10 cellular contexts compared by ENCODE assay signal in genomic region chr11:72789493-72790131, GRCh38. TPM values are rescaled to one million over a fixed set of nuclear protein-coding genes. Genes with fewer than 3 reads are reported as not detected.
DNase-seq lines count a peak whose midpoint lies in the region; ATAC-seq and TF ChIP-seq lines count a peak whose summit lies in the region.
"Had no signal": no experiment of that assay in that cellular context is flagged by ENCODE, and none has a peak within 500 bp of the region (broad histone marks: within the 10 kb centered on the region; RNA-seq: fewer than 3 reads in every experiment).

No MANE protein-coding gene starts in this region.

- DNase-seq in AG08395 (ENCODE audit: low spot score) (peak; percentile 71), epidermal melanocyte (ENCODE audit: insufficient read length, low spot score) (peak; percentile 18), NCI-H1092 (lab: John Stamatoyannopoulos, UW) (no peak), NCI-H1105 (lab: John Stamatoyannopoulos, UW) (no peak)
- DNase-seq in activated CD8-positive, alpha-beta T cell treated with anti-CD3 and anti-CD28 coated beads for 36 hours: no peak
- DNase-seq: T-cell had no signal

- intact Hi-C loops in activated CD8-positive, alpha-beta T cell treated with anti-CD3 and anti-CD28 coated beads for 36 hours (cut with micrococcal nuclease): no loop called here

- no peak overlapping the region for H3K27ac Mint-ChIP-seq in activated CD8-positive, alpha-beta T cell treated with anti-CD3 and anti-CD28 coated beads for 36 hours
- H3K27ac Mint-ChIP-seq: T-cell had no signal

- no peak for ATAC-seq in GM19455 (IDR thresholded peaks at IDR 0.05; ENCODE audit: unreplicated experiment)
- ATAC-seq in activated CD8-positive, alpha-beta T cell treated with anti-CD3 and anti-CD28 coated beads for 36 hours: no peak
- ATAC-seq: T-cell had no signal

- 74 to 79% methylated on average over 6 to 8 of the region's 10 CpGs for WGBS in mesodermal cell (ENCODE audit: insufficient coverage in 2 of 2), 2 experiments

- H2AFZ ChIP-seq in Loucy (ENCODE audit: low read length): no peak overlapping the region

- H3K27me3 Mint-ChIP-seq in activated CD8-positive, alpha-beta T cell treated with anti-CD3 and anti-CD28 coated beads for 36 hours: no peaks in the 10 kb centered on the region
- H3K27me3 Mint-ChIP-seq: IgD-negative memory B cell, T-cell had no signal

- no peaks in the 10 kb centered on the region for H3K9me2 ChIP-seq in Loucy (replicated peaks; ENCODE audit: low read depth, low read length)

- no peak overlapping the region for H3K9ac ChIP-seq in Loucy (ENCODE audit: low read depth, low read length, poor library complexity, severe bottlenecking)

- H3K4me1 ChIP-seq in Loucy (ENCODE audit: insufficient read depth, low read length, poor library complexity, severe bottlenecking): peaks cover 40% of the 10 kb centered on the region
- H3K4me1 ChIP-seq in mesodermal cell (ENCODE audit: control insufficient read depth, insufficient read depth, low read length, poor library complexity, severe bottlenecking): peaks cover 8% of the 10 kb centered on the region

- peak overlapping the region; percentile 49 for H3K4me2 ChIP-seq in Loucy (ENCODE audit: low read depth, low read length, poor library complexity, severe bottlenecking)

- no peak overlapping the region for H3K4me3 Mint-ChIP-seq in activated CD8-positive, alpha-beta T cell treated with anti-CD3 and anti-CD28 coated beads for 36 hours
- H3K4me3 Mint-ChIP-seq: IgD-negative memory B cell, T-cell had no signal

- H3K9me3 ChIP-seq in Loucy (ENCODE audit: insufficient read depth, low read depth, low read length) (no peaks in the 10 kb centered on the region), mesodermal cell (ENCODE audit: control insufficient read depth, low read length) (no peaks in the 10 kb centered on the region)

- no peaks in the 10 kb centered on the region for H3K36me3 Mint-ChIP-seq in activated CD8-positive, alpha-beta T cell treated with anti-CD3 and anti-CD28 coated beads for 36 hours (ENCODE audit: low read depth)
- H3K36me3 Mint-ChIP-seq: IgD-negative memory B cell, T-cell had no signal

- no peaks in the 10 kb centered on the region for H3K27me3 ChIP-seq in Loucy (ENCODE audit: insufficient read depth, low read length, poor library complexity, severe bottlenecking)

- no peaks in the 10 kb centered on the region for H4K20me1 ChIP-seq in Loucy (ENCODE audit: insufficient read depth, low read length, poor library complexity, severe bottlenecking)

- H3K27ac ChIP-seq in mesodermal cell (ENCODE audit: low read depth, low read length, severe bottlenecking): peak overlapping the region; percentile 29

- no peak overlapping the region for H3K4me3 ChIP-seq in Loucy (ENCODE audit: low read length, poor library complexity, severe bottlenecking)
- H3K4me3 ChIP-seq in mesodermal cell (ENCODE audit: extremely low read depth, insufficient read depth, low read length, poor library complexity, severe bottlenecking): no peak overlapping the region

- H3K36me3 ChIP-seq in Loucy (ENCODE audit: insufficient read depth, low read length) (no peaks in the 10 kb centered on the region), mesodermal cell (ENCODE audit: control insufficient read depth, insufficient read depth, low read length) (no peaks in the 10 kb centered on the region)

- no peaks in the 10 kb centered on the region for H3K9me3 Mint-ChIP-seq in activated CD8-positive, alpha-beta T cell treated with anti-CD3 and anti-CD28 coated beads for 36 hours
- H3K9me3 Mint-ChIP-seq: IgD-negative memory B cell, T-cell had no signal

- CTCF ChIA-PET in activated CD8-positive, alpha-beta T cell treated with anti-CD3 and anti-CD28 coated beads for 36 hours (lab: Charles Lee): interaction anchor here (1.0 to 1.7 kb wide), 3 partner anchors 9 to 64 kb away, joined by 3 to 6 read pairs (median 4); no protein-coding TSS in a partner anchor

- H3K79me2 ChIP-seq in Loucy (ENCODE audit: insufficient read depth, low read length): peaks cover 10% of the 10 kb centered on the region

- H3K4me1 Mint-ChIP-seq in activated CD8-positive, alpha-beta T cell treated with anti-CD3 and anti-CD28 coated beads for 36 hours (ENCODE audit: low read depth): peaks cover 33% of the 10 kb centered on the region

- H3F3A ChIP-seq in Loucy (ENCODE audit: low read depth): no peaks in the 10 kb centered on the region

- TF ChIP-seq CTCF in Loucy (conservative IDR thresholded peaks at IDR 0.05; ENCODE audit: low read length): no peak
- no peak for TF ChIP-seq CTCF in activated CD8-positive, alpha-beta T cell treated with anti-CD3 and anti-CD28 coated beads for 36 hours (IDR thresholded peaks at IDR 0.05)

- POLR2A ChIA-PET in activated CD8-positive, alpha-beta T cell treated with anti-CD3 and anti-CD28 coated beads for 36 hours (lab: Charles Lee): no interaction called here

RNA-seq across cellular contexts. Expression of gene STARD10, which starts 4.2 kb away (rescaled TPM):
- polyA plus RNA-seq in mesodermal cell (2013, experiment 1 of 2): 56.6 TPM
- 45.7 TPM for polyA plus RNA-seq in mesodermal cell (2013, experiment 2 of 2)
- total RNA-seq in activated CD8-positive, alpha-beta T cell treated with anti-CD3 and anti-CD28 coated beads for 36 hours: 1 to 10 TPM; 8.1 to 8.6 TPM

RNA-seq across cellular contexts. Expression of gene ATG16L2, which starts 24.6 kb away (rescaled TPM):
- polyA plus RNA-seq in mesodermal cell (2013, experiment 1 of 2): 23.8 TPM
- 18.5 TPM for polyA plus RNA-seq in mesodermal cell (2013, experiment 2 of 2)
- 10 to 100 TPM; 70.8 to 71.4 TPM for total RNA-seq in activated CD8-positive, alpha-beta T cell treated with anti-CD3 and anti-CD28 coated beads for 36 hours

RNA-seq across cellular contexts. Expression of gene ARAP1, which starts 37.4 kb away (rescaled TPM):
- polyA plus RNA-seq in mesodermal cell (2013, experiment 1 of 2): 54.9 TPM
- 42.9 TPM for polyA plus RNA-seq in mesodermal cell (2013, experiment 2 of 2)
- total RNA-seq in activated CD8-positive, alpha-beta T cell treated with anti-CD3 and anti-CD28 coated beads for 36 hours: 10 to 100 TPM; 77.7 to 91.5 TPM

Comparison
In these comparisons a context has a peak if more than half of its experiments do, and no peak if none do; other contexts are left out.
1. DNase-seq: peak in AG08395 (single experiment) and epidermal melanocyte (single experiment); none in NCI-H1092 (single experiment), activated CD8-positive, alpha-beta T cell treated with anti-CD3 and anti-CD28 coated beads for 36 hours (single experiment) and NCI-H1105 (single experiment).